23 cellular contexts compared by ENCODE assay signal in genomic region chr5:130034872-130035271, GRCh38.
DNase-seq lines count a peak whose midpoint lies in the region; ATAC-seq and TF ChIP-seq lines count a peak whose summit lies in the region.
"Had no signal": no experiment of that assay in that cellular context is flagged by ENCODE, and none has a peak within 500 bp of the region (broad histone marks: within the 10 kb centered on the region; RNA-seq: fewer than 3 reads in every experiment).

No MANE protein-coding gene starts in this region.

- no peak overlapping the region for H3K27ac Mint-ChIP-seq in natural killer cell
- H3K27ac Mint-ChIP-seq: activated CD8-positive, alpha-beta T cell treated with anti-CD3 and anti-CD28 coated beads for 36 hours; activated naive CD8-positive, alpha-beta T cell treated with anti-CD3 and anti-CD28 coated beads for 36 hours; CD8-positive, alpha-beta T cell; naive thymus-derived CD4-positive, alpha-beta T cell; stimulated activated naive CD8-positive, alpha-beta T cell treated with anti-CD3 and anti-CD28 coated beads, Interleukin-15, Interleukin-2, amounts not matched to agents 100 ng/mL and 50 ng/mL, for 24 hours had no signal

- no peaks in the 10 kb centered on the region for H3K9me3 ChIP-seq in AG04450 (ENCODE audit: control insufficient read depth, insufficient read depth, low read length)
- H3K9me3 ChIP-seq: A549, lower lobe of right lung, Peyer's patch, prostate gland had no signal

- H3K27me3 ChIP-seq in AG04450 (ENCODE audit: control insufficient read depth, insufficient read depth, low read length): no peaks in the 10 kb centered on the region
- H3K27me3 ChIP-seq: Peyer's patch had no signal

- intact Hi-C loops in natural killer cell (cut with micrococcal nuclease): no loop called here

- no peak overlapping the region for H3K27ac ChIP-seq in AG04450 (ENCODE audit: low read depth, low read length)
- H3K27ac ChIP-seq: A549, lower lobe of right lung, Peyer's patch, prostate gland, WERI-Rb-1 had no signal

- peak; percentile 10 for DNase-seq in AG04450 (ENCODE audit: low read depth, low spot score)
- DNase-seq in NOMO-1 treated with DMSO at 0.1 percent for 48 hours (lab: John Stamatoyannopoulos, UW; ENCODE audit: unreplicated experiment): peak; percentile 73
- DNase-seq in astrocyte of the hippocampus (ENCODE audit: low read depth, low spot score): peak; percentile 9
- peak; percentile 52 to 70 for DNase-seq in foreskin fibroblast
- DNase-seq in DMS 273 (lab: John Stamatoyannopoulos, UW; ENCODE audit: unreplicated experiment): no peak
- no peak for DNase-seq in mucosa of gallbladder (ENCODE audit: low spot score)
- no peak for DNase-seq in natural killer cell
- DNase-seq: activated CD8-positive, alpha-beta T cell treated with anti-CD3 and anti-CD28 coated beads for 36 hours; activated naive CD8-positive, alpha-beta T cell treated with anti-CD3 and anti-CD28 coated beads for 36 hours; activated T-cell treated with anti-CD3 and anti-CD28 coated beads, Interleukin-2, amount 50 U/mL, for 48 hours; CD8-positive, alpha-beta T cell; EL; lower lobe of right lung; naive thymus-derived CD4-positive, alpha-beta T cell; NCI-H2029 treated with DMSO at 0.1 percent for 48 hours; NCI-H526; Peyer's patch; WERI-Rb-1 had no signal

- CTCF ChIA-PET in AG04450 (lab: Charles Lee): no interaction called here

- H3K9me3 Mint-ChIP-seq in natural killer cell: peaks cover 6% of the 10 kb centered on the region in 2 donors
- H3K9me3 Mint-ChIP-seq: activated CD8-positive, alpha-beta T cell treated with anti-CD3 and anti-CD28 coated beads for 36 hours; activated naive CD8-positive, alpha-beta T cell treated with anti-CD3 and anti-CD28 coated beads for 36 hours; CD8-positive, alpha-beta T cell; stimulated activated naive CD8-positive, alpha-beta T cell treated with anti-CD3 and anti-CD28 coated beads, Interleukin-15, Interleukin-2, amounts not matched to agents 100 ng/mL and 50 ng/mL, for 24 hours had no signal

- TF ChIP-seq POLR2A in GM18505 (IDR thresholded peaks at IDR 0.05; ENCODE audit: borderline replicate concordance, extremely low read depth, insufficient read depth, insufficient read length): no peak

- no peaks in the 10 kb centered on the region for H3K27me3 Mint-ChIP-seq in natural killer cell (ENCODE audit: low read depth in 2 of 2)
- H3K27me3 Mint-ChIP-seq: activated naive CD8-positive, alpha-beta T cell treated with anti-CD3 and anti-CD28 coated beads for 36 hours; central memory CD8-positive, alpha-beta T cell; stimulated activated naive CD8-positive, alpha-beta T cell treated with anti-CD3 and anti-CD28 coated beads, Interleukin-15, Interleukin-2, amounts not matched to agents 100 ng/mL and 50 ng/mL, for 24 hours had no signal

- H3K4me3 ChIP-seq in AG04450 (ENCODE audit: low read depth, low read length) (no peak overlapping the region), foreskin fibroblast (ENCODE audit: low read depth in 1 of 2, low read length in 2 of 2) (no peak overlapping the region)
- H3K4me3 ChIP-seq: A549, lower lobe of right lung, Peyer's patch, prostate gland had no signal

- TF ChIP-seq CTCF in AG04450 (IDR thresholded peaks at IDR 0.05; ENCODE audit: low read depth, low read length) (no peak), foreskin fibroblast (IDR thresholded peaks at IDR 0.05; ENCODE audit: low read depth, low read length) (no peak), natural killer cell (IDR thresholded peaks at IDR 0.05) (no peak)

- POLR2A ChIA-PET in AG04450 (lab: Yijun Ruan, JAX): no interaction called here

- no peak for ATAC-seq in GM18505 (IDR thresholded peaks at IDR 0.05; ENCODE audit: unreplicated experiment)
- no peak for ATAC-seq in natural killer cell
- ATAC-seq: A549; activated CD8-positive, alpha-beta T cell treated with anti-CD3 and anti-CD28 coated beads for 36 hours; CD8-positive, alpha-beta T cell; naive thymus-derived CD4-positive, alpha-beta T cell had no signal

- no peak overlapping the region for H3K4me3 Mint-ChIP-seq in natural killer cell
- H3K4me3 Mint-ChIP-seq: activated CD8-positive, alpha-beta T cell treated with anti-CD3 and anti-CD28 coated beads for 36 hours; activated naive CD8-positive, alpha-beta T cell treated with anti-CD3 and anti-CD28 coated beads for 36 hours; CD8-positive, alpha-beta T cell; central memory CD8-positive, alpha-beta T cell; naive thymus-derived CD4-positive, alpha-beta T cell; stimulated activated naive CD8-positive, alpha-beta T cell treated with anti-CD3 and anti-CD28 coated beads, Interleukin-15, Interleukin-2, amounts not matched to agents 100 ng/mL and 50 ng/mL, for 24 hours had no signal

- H3K36me3 Mint-ChIP-seq in natural killer cell: no peaks in the 10 kb centered on the region
- H3K36me3 Mint-ChIP-seq: activated naive CD8-positive, alpha-beta T cell treated with anti-CD3 and anti-CD28 coated beads for 36 hours; CD8-positive, alpha-beta T cell; naive thymus-derived CD4-positive, alpha-beta T cell had no signal

- no peaks in the 10 kb centered on the region for H3K4me1 Mint-ChIP-seq in natural killer cell
- H3K4me1 Mint-ChIP-seq: activated naive CD8-positive, alpha-beta T cell treated with anti-CD3 and anti-CD28 coated beads for 36 hours; central memory CD8-positive, alpha-beta T cell; naive thymus-derived CD4-positive, alpha-beta T cell had no signal

Comparison
In these comparisons a context has a peak if more than half of its experiments do, and no peak if none do; other contexts are left out.
1. DNase-seq: peak in AG04450 (single experiment), NOMO-1 treated with DMSO at 0.1 percent for 48 hours (single experiment), astrocyte of the hippocampus (single experiment) and foreskin fibroblast (2 of 2); none in DMS 273 (single experiment), mucosa of gallbladder (single experiment) and natural killer cell (single experiment).